In the genomic region with DNA sequence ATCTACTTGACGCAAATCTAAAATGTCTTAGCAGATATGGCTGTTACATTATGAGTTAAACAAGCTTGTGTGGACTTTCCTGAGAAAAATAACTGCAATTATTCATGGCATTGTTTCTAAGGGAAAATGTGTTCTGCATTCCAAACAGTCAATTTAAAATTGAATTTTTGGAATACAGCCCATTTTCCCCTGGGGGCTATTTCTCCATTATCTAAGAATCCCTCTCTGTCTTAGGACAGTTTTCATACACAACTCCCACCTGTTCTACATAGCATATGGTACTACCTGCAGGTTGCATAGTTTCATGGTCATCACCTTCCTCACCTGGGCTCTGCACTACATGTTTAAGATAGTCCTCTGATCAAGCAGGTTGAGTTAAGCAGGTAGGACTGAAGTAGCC, we compare ENCODE assay signal across 14 cellular contexts. TPM values are rescaled to one million over a fixed set of nuclear protein-coding genes. Genes with fewer than 3 reads are reported as not detected.
DNase-seq lines count a peak whose midpoint lies in the region; TF ChIP-seq lines count a peak whose summit lies in the region.
"Had no signal": no experiment of that assay in that cellular context is flagged by ENCODE, and none has a peak within 500 bp of the region (broad histone marks: within the 10 kb centered on the region; RNA-seq: fewer than 3 reads in every experiment).

No MANE protein-coding gene starts in this region.

- H3K27ac Mint-ChIP-seq in brain = peak overlapping the region in 3 of 5 experiments; percentile 34 to 92 (median 84)
- no peak overlapping the region for H3K27ac Mint-ChIP-seq in CD4-positive, alpha-beta memory T cell
- H3K27ac Mint-ChIP-seq: CD14-positive monocyte; CD8-positive, alpha-beta memory T cell; IgD-negative memory B cell had no signal

- peaks cover 29% of the 10 kb centered on the region for H3K4me1 Mint-ChIP-seq in brain
- H3K4me1 Mint-ChIP-seq in CD4-positive, alpha-beta memory T cell = no peaks in the 10 kb centered on the region
- H3K4me1 Mint-ChIP-seq: CD8-positive, alpha-beta memory T cell had no signal

- 84 to 93% (median 89%) methylated on average over 1 of the region's 1 CpG for WGBS in spleen, 5 donors

- no peak for TF ChIP-seq POLR2A in spleen (IDR thresholded peaks at IDR 0.05)

- H3K27ac ChIP-seq in effector memory CD4-positive, alpha-beta T cell (ENCODE audit: insufficient read depth, low read length, poor library complexity, severe bottlenecking) = no peak overlapping the region
- no peak overlapping the region for H3K27ac ChIP-seq in CD4-positive, alpha-beta memory T cell (ENCODE audit: low read depth, low read length)
- no peak overlapping the region for H3K27ac ChIP-seq in spleen
- H3K27ac ChIP-seq: GM23248 had no signal

- H3K9me3 Mint-ChIP-seq in brain = no peaks in the 10 kb centered on the region
- no peaks in the 10 kb centered on the region for H3K9me3 Mint-ChIP-seq in CD4-positive, alpha-beta memory T cell
- H3K9me3 Mint-ChIP-seq: CD14-positive monocyte; CD8-positive, alpha-beta memory T cell; IgD-negative memory B cell had no signal

- TF ChIP-seq CTCF in brain (conservative IDR thresholded peaks at IDR 0.05) (no peak), spleen (IDR thresholded peaks at IDR 0.05 in 8 of 11, conservative IDR thresholded peaks at IDR 0.05 in 3 of 11) (no peak)

- no peaks in the 10 kb centered on the region for H3K36me3 Mint-ChIP-seq in brain
- H3K36me3 Mint-ChIP-seq in CD4-positive, alpha-beta memory T cell = no peaks in the 10 kb centered on the region
- H3K36me3 Mint-ChIP-seq: CD14-positive monocyte, IgD-negative memory B cell had no signal

- no peaks in the 10 kb centered on the region for H3K27me3 ChIP-seq in effector memory CD4-positive, alpha-beta T cell (replicated peaks; ENCODE audit: control insufficient read depth, insufficient read depth, low read length, poor library complexity, severe bottlenecking)
- no peaks in the 10 kb centered on the region for H3K27me3 ChIP-seq in CD4-positive, alpha-beta memory T cell (ENCODE audit: insufficient read depth, low read length)
- peaks cover 0 to 9% (median 0%) of the 10 kb centered on the region in 7 donors for H3K27me3 ChIP-seq in spleen (replicated peaks in 1 of 7)

- POLR2A ChIA-PET in CD4-positive, alpha-beta memory T cell (lab: Charles Lee; ENCODE audit: partially characterized antibody) = no interaction called here

- CTCF ChIA-PET in CD4-positive, alpha-beta memory T cell (lab: Charles Lee; ENCODE audit: partially characterized antibody) = interaction anchor here (3.1 kb wide), 1 partner anchor 10 kb away, joined by 9 read pairs; no protein-coding TSS in a partner anchor

- H3K4me3 Mint-ChIP-seq in brain = peak overlapping the region in 2 of 5 experiments; percentile 66 to 74
- H3K4me3 Mint-ChIP-seq in CD4-positive, alpha-beta memory T cell = no peak overlapping the region
- H3K4me3 Mint-ChIP-seq: CD14-positive monocyte; CD8-positive, alpha-beta memory T cell had no signal

- intact Hi-C loops in CD4-positive, alpha-beta memory T cell (cut with micrococcal nuclease) = no loop called here
- intact Hi-C loops in spleen (cut with DNase I; ENCODE audit: low total_unique reads) = no loop called here

- peak; percentile 26 for DNase-seq in EL
- DNase-seq in RPMI7951 (ENCODE audit: low read depth) = peak; percentile 18
- no peak for DNase-seq in effector memory CD4-positive, alpha-beta T cell
- no peak for DNase-seq in GOT3 (lab: John Stamatoyannopoulos, UW)
- DNase-seq in CD4-positive, alpha-beta memory T cell = no peak
- no peak for DNase-seq in spleen
- DNase-seq: CD8-positive, alpha-beta memory T cell; DMS53; GM23248; H7 had no signal

- peaks cover 6% of the 10 kb centered on the region for H3K27me3 Mint-ChIP-seq in brain
- peaks cover 10 to 13% of the 10 kb centered on the region in 2 donors for H3K27me3 Mint-ChIP-seq in CD4-positive, alpha-beta memory T cell

- no peaks in the 10 kb centered on the region for H3K9me3 ChIP-seq in effector memory CD4-positive, alpha-beta T cell (ENCODE audit: control insufficient read depth, low read length)
- no peaks in the 10 kb centered on the region for H3K9me3 ChIP-seq in CD4-positive, alpha-beta memory T cell (ENCODE audit: control insufficient read depth in 1 of 2, low read length in 2 of 2)
- no peaks in the 10 kb centered on the region for H3K9me3 ChIP-seq in spleen

- H3K4me3 ChIP-seq in effector memory CD4-positive, alpha-beta T cell (ENCODE audit: insufficient read depth, low read depth, low read length, poor library complexity, severe bottlenecking) = no peak overlapping the region
- no peak overlapping the region for H3K4me3 ChIP-seq in CD4-positive, alpha-beta memory T cell (ENCODE audit: low read length in 2 of 2)
- no peak overlapping the region for H3K4me3 ChIP-seq in spleen
- H3K4me3 ChIP-seq: GM12878, GM23248 had no signal

- H3K4me1 ChIP-seq in effector memory CD4-positive, alpha-beta T cell (ENCODE audit: control insufficient read depth, insufficient read depth, low read length, poor library complexity, severe bottlenecking) = no peaks in the 10 kb centered on the region
- no peaks in the 10 kb centered on the region for H3K4me1 ChIP-seq in CD4-positive, alpha-beta memory T cell (ENCODE audit: insufficient read depth, low read length)
- H3K4me1 ChIP-seq in spleen = no peaks in the 10 kb centered on the region

- H3K36me3 ChIP-seq in effector memory CD4-positive, alpha-beta T cell (ENCODE audit: control insufficient read depth, insufficient read depth, low read length) = no peaks in the 10 kb centered on the region
- H3K36me3 ChIP-seq in CD4-positive, alpha-beta memory T cell (ENCODE audit: insufficient read depth, low read length) = no peaks in the 10 kb centered on the region
- no peaks in the 10 kb centered on the region for H3K36me3 ChIP-seq in spleen

RNA-seq across cellular contexts. Expression of gene MSL2, which starts 11.6 kb away (rescaled TPM):
- total RNA-seq in RPMI7951 (2014; rRNA removed; shearing (Covaris generic)) = 13.1 and 13.7 TPM in 2 replicates
- 17.2 TPM for polyA plus RNA-seq in brain (ENCODE audit: insufficient read depth, low read depth, low replicate concordance)
- 100 to 1,000 TPM in 1 of 2 experiments, 10 to 100 TPM in 1; 98.6 to 103 TPM for total RNA-seq in CD4-positive, alpha-beta memory T cell
- polyA plus RNA-seq in CD4-positive, alpha-beta memory T cell = 10 to 100 TPM; 36.3 to 41.1 TPM
- 10 to 100 TPM; 46.9 to 89.3 (median 59.6) TPM for total RNA-seq in spleen
- 10 to 100 TPM; 12.0 to 14.9 (median 13.3) TPM for polyA plus RNA-seq in spleen

RNA-seq across cellular contexts. Expression of gene PCCB, which starts 42.4 kb away (rescaled TPM):
- total RNA-seq in RPMI7951 (2014; rRNA removed; shearing (Covaris generic)) = 30.8 and 38.6 TPM in 2 replicates
- polyA plus RNA-seq in brain (ENCODE audit: insufficient read depth, low read depth, low replicate concordance) (77.1 TPM), spleen (10 to 100 TPM; 11.9 to 18.3 (median 15.7) TPM)
- total RNA-seq in CD4-positive, alpha-beta memory T cell = 10 to 100 TPM; 12.1 to 12.4 TPM
- 10 to 100 TPM; 26.3 to 47.1 TPM for polyA plus RNA-seq in CD4-positive, alpha-beta memory T cell
- 10 to 100 TPM; 17.3 to 24.7 (median 21.0) TPM for total RNA-seq in spleen

Comparison
In these comparisons a context has a peak if more than half of its experiments do, and no peak if none do; other contexts are left out.
1. DNase-seq: peak in EL (single experiment) and RPMI7951 (single experiment); none in effector memory CD4-positive, alpha-beta T cell (0 of 3), GOT3 (single experiment), CD4-positive, alpha-beta memory T cell (0 of 5) and spleen (single experiment).
2. H3K27ac Mint-ChIP-seq: peak in brain (3 of 5); none in CD4-positive, alpha-beta memory T cell (0 of 7).